10 cellular contexts compared by ENCODE assay signal in the genomic region with DNA sequence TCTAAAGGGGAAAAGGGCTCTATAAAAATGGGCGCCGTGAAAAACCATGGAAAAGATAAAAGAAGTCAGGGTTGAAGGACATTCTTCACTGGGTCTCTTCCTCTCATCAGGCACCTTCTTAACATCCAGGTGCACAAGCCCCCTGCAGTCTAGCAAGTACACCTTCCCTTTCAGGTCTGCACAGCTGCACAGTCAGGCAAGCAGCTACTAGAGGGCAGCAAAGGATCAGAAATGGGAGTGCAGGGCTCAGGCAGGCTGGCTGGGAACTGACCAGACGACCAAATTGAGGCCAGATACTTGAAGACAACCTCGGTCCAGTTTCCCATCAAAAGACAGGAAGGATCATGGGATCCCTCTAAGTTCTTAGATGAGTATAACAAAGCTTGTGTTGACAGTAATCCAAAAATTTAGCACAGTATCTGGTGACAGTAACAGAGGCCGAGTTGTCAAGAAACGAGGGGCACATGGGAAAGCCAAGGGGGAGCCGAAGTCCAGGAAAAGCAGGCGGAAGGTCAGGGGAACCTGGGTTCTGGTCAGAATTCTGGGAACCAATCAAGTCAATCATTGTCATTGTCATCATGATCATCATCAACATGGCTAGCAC. TPM values are rescaled to one million over a fixed set of nuclear protein-coding genes. Genes with fewer than 3 reads are reported as not detected.
A peak's percentile ranks its signal among the peaks of the same experiment; 100 is the strongest.
DNase-seq lines count a peak whose midpoint lies in the region; ATAC-seq, FAIRE-seq and TF ChIP-seq lines count a peak whose summit lies in the region.
"Had no signal": no experiment of that assay in that cellular context is flagged by ENCODE, and none has a peak within 500 bp of the region (broad histone marks: within the 10 kb centered on the region; RNA-seq: fewer than 3 reads in every experiment).

No MANE protein-coding gene starts in this region.

- H3K36me3 ChIP-seq in OCI-LY7 (ENCODE audit: insufficient read depth, low read length) = no peaks in the 10 kb centered on the region
- no peaks in the 10 kb centered on the region for H3K36me3 ChIP-seq in K562 (ENCODE audit: control insufficient read depth, insufficient read depth, low read length)
- H3K36me3 ChIP-seq in kidney (ENCODE audit: control insufficient read depth in 1 of 2, insufficient read depth in 2 of 2, low read length in 2 of 2) = no peaks in the 10 kb centered on the region
- H3K36me3 ChIP-seq: SJSA1 had no signal

- peaks cover 0 to 1% of the 10 kb centered on the region in 2 experiments; a peak in 1 of 5 replicates for H3K27me3 ChIP-seq in K562 (ENCODE audit: control insufficient read depth in 2 of 2, insufficient read depth in 2 of 2, low read length in 2 of 2)

- H3K79me2 ChIP-seq in OCI-LY7 (ENCODE audit: insufficient read depth, low read depth, low read length) (no peaks in the 10 kb centered on the region), K562 (ENCODE audit: control insufficient read depth, insufficient read depth, low read length) (no peaks in the 10 kb centered on the region)

- H4K20me1 ChIP-seq in OCI-LY7 (ENCODE audit: insufficient read depth, low read length) = no peaks in the 10 kb centered on the region
- no peaks in the 10 kb centered on the region for H4K20me1 ChIP-seq in K562 (replicated peaks; ENCODE audit: control insufficient read depth, insufficient read depth, low read length)

- no peaks in the 10 kb centered on the region for H3K9me1 ChIP-seq in K562 (ENCODE audit: control insufficient read depth, insufficient read depth, low read length)

- H3K27ac ChIP-seq in OCI-LY7 (ENCODE audit: low read depth, low read length, poor library complexity, severe bottlenecking) (peak overlapping the region; percentile 0), K562 (ENCODE audit: extremely low read depth, low read depth, low read length) (no peak overlapping the region), kidney (ENCODE audit: low read depth in 2 of 2, low read length in 2 of 2) (no peak overlapping the region)
- H3K27ac ChIP-seq: SJSA1 had no signal

- peak overlapping the region; percentile 36 for H3K4me2 ChIP-seq in OCI-LY7 (ENCODE audit: low read length)
- H3K4me2 ChIP-seq in K562 (ENCODE audit: insufficient read depth, low read length) = no peak overlapping the region

- intact Hi-C loops in OCI-LY7 (cut with micrococcal nuclease; ENCODE audit: unreplicated experiment) (loop anchor here (1.0 to 2.0 kb wide), 2 partner anchors 72 to 172 kb away; no protein-coding TSS in a partner anchor), K562 (cut with micrococcal nuclease) (loop anchor here (2.0 to 10.0 kb wide), 2 partner anchors 172 to 334 kb away; no protein-coding TSS in a partner anchor), kidney (cut with DNase I) (no loop called here)

- H3K4me1 ChIP-seq in OCI-LY7 (ENCODE audit: insufficient read depth, low read length, poor library complexity, severe bottlenecking) (peaks cover 68% of the 10 kb centered on the region), K562 (replicated peaks in 1 of 2; ENCODE audit: control insufficient read depth in 2 of 2, insufficient read depth in 2 of 2, low read length in 2 of 2) (no peaks in the 10 kb centered on the region), kidney (ENCODE audit: control insufficient read depth in 1 of 2, insufficient read depth in 1 of 2, low read depth in 1 of 2, low read length in 2 of 2) (no peaks in the 10 kb centered on the region)
- H3K4me1 ChIP-seq: SJSA1 had no signal

- DNase-seq in D721Med (ENCODE audit: insufficient read length, low spot score) = no peak
- peak; percentile 44 for DNase-seq in HuH-7 (ENCODE audit: low spot score)
- peak; percentile 90 for DNase-seq in OCI-LY7 (ENCODE audit: low spot score)
- DNase-seq in K562 (ENCODE audit: extremely low read depth in 1 of 4, low spot score in 3 of 4) = peak in 3 of 4 experiments; percentile 9 to 56 (median 41)
- no peak for DNase-seq in kidney
- DNase-seq in activated CD4-positive, CD25-positive, alpha-beta regulatory T cell treated with anti-CD3 and anti-CD28 coated beads, Interleukin-2, amount 50 U/mL, for 72 hours = no peak

- peak; percentile 40 to 63 for TF ChIP-seq RAD21 in K562 (CRISPR knock-in tag; conservative IDR thresholded peaks at IDR 0.05 in 1 of 2, IDR thresholded peaks at IDR 0.05 in 1 of 2)

- H3K4me1 Mint-ChIP-seq in stimulated activated naive CD8-positive, alpha-beta T cell treated with anti-CD3 and anti-CD28 coated beads, Interleukin-15, Interleukin-2, amounts not matched to agents 100 ng/mL and 50 ng/mL, for 24 hours (ENCODE audit: low read depth) = peaks cover 8% of the 10 kb centered on the region

- no peak for FAIRE-seq in D721Med (lab: Jason Lieb, UNC)
- peak; percentile 75 for FAIRE-seq in K562 (lab: Jason Lieb, UNC)
- FAIRE-seq in kidney (lab: Jason Lieb, UNC) = no peak

- no peaks in the 10 kb centered on the region for H3K9me3 Mint-ChIP-seq in stimulated activated naive CD8-positive, alpha-beta T cell treated with anti-CD3 and anti-CD28 coated beads, Interleukin-15, Interleukin-2, amounts not matched to agents 100 ng/mL and 50 ng/mL, for 24 hours
- H3K9me3 Mint-ChIP-seq: natural killer cell treated with Interleukin-12 subunit alpha and Interleukin-12 subunit beta and Interleukin-15 and Interleukin-18, amount 100 ng/mL, for 72 hours had no signal

- BruUV-seq in OCI-LY7 (replicated peaks; lab: Mats Ljungman, UMichigan) (no TSS peak), K562 (replicated peaks; lab: Mats Ljungman, UMichigan) (no TSS peak)

- no peak for TF ChIP-seq POLR2A in K562 (conservative IDR thresholded peaks at IDR 0.05)

- H3K36me3 Mint-ChIP-seq in stimulated activated naive CD8-positive, alpha-beta T cell treated with anti-CD3 and anti-CD28 coated beads, Interleukin-15, Interleukin-2, amounts not matched to agents 100 ng/mL and 50 ng/mL, for 24 hours (ENCODE audit: low read depth) = no peaks in the 10 kb centered on the region
- H3K36me3 Mint-ChIP-seq: natural killer cell treated with Interleukin-12 subunit alpha and Interleukin-12 subunit beta and Interleukin-15 and Interleukin-18, amount 100 ng/mL, for 72 hours had no signal

- H2AFZ ChIP-seq in OCI-LY7 (ENCODE audit: low read length) = peak overlapping the region; percentile 44; the same call in 1 of the 2 replicates
- no peak overlapping the region for H2AFZ ChIP-seq in K562 (ENCODE audit: low read depth, low read length)

- H3K9me2 ChIP-seq in OCI-LY7 (ENCODE audit: insufficient read depth, low read length) = no peaks in the 10 kb centered on the region

- H3K9me3 ChIP-seq in OCI-LY7 (ENCODE audit: low read length) (no peaks in the 10 kb centered on the region), K562 (replicated peaks; ENCODE audit: control insufficient read depth, insufficient read depth, low read depth, low read length) (no peaks in the 10 kb centered on the region), kidney (ENCODE audit: control insufficient read depth in 1 of 2, low read length in 2 of 2) (no peaks in the 10 kb centered on the region)
- H3K9me3 ChIP-seq: SJSA1 had no signal

- in situ Hi-C loops in K562 (cut with MboI) = no loop called here

- ATAC-seq in GM19455 (IDR thresholded peaks at IDR 0.05; ENCODE audit: unreplicated experiment) = peak; percentile 67
- peak; percentile 94 for ATAC-seq in K562

- H3K27me3 Mint-ChIP-seq in stimulated activated naive CD8-positive, alpha-beta T cell treated with anti-CD3 and anti-CD28 coated beads, Interleukin-15, Interleukin-2, amounts not matched to agents 100 ng/mL and 50 ng/mL, for 24 hours = no peaks in the 10 kb centered on the region

- no peak overlapping the region for H3K4me3 Mint-ChIP-seq in stimulated activated naive CD8-positive, alpha-beta T cell treated with anti-CD3 and anti-CD28 coated beads, Interleukin-15, Interleukin-2, amounts not matched to agents 100 ng/mL and 50 ng/mL, for 24 hours
- H3K4me3 Mint-ChIP-seq: natural killer cell treated with Interleukin-12 subunit alpha and Interleukin-12 subunit beta and Interleukin-15 and Interleukin-18, amount 100 ng/mL, for 72 hours had no signal

- POLR2A ChIA-PET in OCI-LY7 (lab: Charles Lee) (no interaction called here), K562 (lab: Yijun Ruan, JAX) (no interaction called here)

- 0% methylated on average over 8 of the region's 8 CpGs for WGBS in K562 (ENCODE audit: insufficient coverage, low coverage, missing lambda C conversion rate)

- H3K4me3 ChIP-seq in OCI-LY7 (ENCODE audit: low read depth, low read length, poor library complexity, severe bottlenecking) (no peak overlapping the region), K562 (no peak overlapping the region), kidney (ENCODE audit: low read length in 2 of 2) (no peak overlapping the region)
- H3K4me3 ChIP-seq: SJSA1 had no signal

- no peak for TF ChIP-seq EP300 in K562 (IDR thresholded peaks at IDR 0.05; ENCODE audit: low read length)

- peak overlapping the region; percentile 15 for H3K27ac Mint-ChIP-seq in stimulated activated naive CD8-positive, alpha-beta T cell treated with anti-CD3 and anti-CD28 coated beads, Interleukin-15, Interleukin-2, amounts not matched to agents 100 ng/mL and 50 ng/mL, for 24 hours
- H3K27ac Mint-ChIP-seq: natural killer cell treated with Interleukin-12 subunit alpha and Interleukin-12 subunit beta and Interleukin-15 and Interleukin-18, amount 100 ng/mL, for 72 hours had no signal

- no peak overlapping the region for H3K9ac ChIP-seq in K562 (ENCODE audit: insufficient read depth in 1 of 2, low read depth in 2 of 2, low read length in 2 of 2)
- H3K9ac ChIP-seq in kidney (ENCODE audit: low read length in 2 of 2) = no peak overlapping the region

- CTCF ChIA-PET in OCI-LY7 (lab: Charles Lee; ENCODE audit: unreplicated experiment) = no interaction called here
- CTCF ChIA-PET in K562 (lab: Yijun Ruan, JAX; ENCODE audit: low intra/inter-chr PET ratio) = interaction anchor here (0.7 kb wide), 3 partner anchors 182 to 377 kb away, joined by 3 to 4 read pairs (median 3); no protein-coding TSS in a partner anchor

- TF ChIP-seq CTCF in D721Med (IDR thresholded peaks at IDR 0.05; ENCODE audit: insufficient read depth, missing control alignments) = peak; percentile 67
- TF ChIP-seq CTCF in OCI-LY7 (conservative IDR thresholded peaks at IDR 0.05; ENCODE audit: low read length) = peak; percentile 95
- TF ChIP-seq CTCF in K562 (IDR thresholded peaks at IDR 0.05 in 2 of 3, conservative IDR thresholded peaks at IDR 0.05 in 1 of 3; ENCODE audit: insufficient read depth in 2 of 3, low read depth in 1 of 3, low read length in 3 of 3) = peak; percentile 64 to 75 (median 69)
- TF ChIP-seq CTCF in kidney (IDR thresholded peaks at IDR 0.05; ENCODE audit: borderline replicate concordance, extremely low read depth, insufficient read depth) = peak; percentile 73

RNA-seq across cellular contexts. Expression of a gene that starts 10.1 kb away (rescaled TPM):
- total RNA-seq in OCI-LY7 (2014; rRNA removed; shearing (Covaris generic)) = 0.70 and 7.6 TPM in 2 replicates
- 1.9 and 4.1 TPM in 2 replicates for total RNA-seq in OCI-LY7 (2022)
- 2.1 and 5.4 TPM in 2 replicates for total RNA-seq in K562 (2011; cell fraction: chromatin; rRNA removed; ENCODE audit: low replicate concordance)
- total RNA-seq in K562 (2011; cell fraction: nucleolus; rRNA removed) = 1.3 and 1.7 TPM in 2 replicates
- total RNA-seq in K562 (2011; cell fraction: nucleoplasm; rRNA removed) = 1.6 and 2.0 TPM in 2 replicates
- 0.82 and 1.4 TPM in 2 replicates for total RNA-seq in K562 (2014; rRNA removed)
- total RNA-seq in K562 (2014; rRNA removed; fragmentation: Illumina TruSeq; extraction: Trizol) = 0.54 and 1.2 TPM in 2 replicates
- 0.62 and 1.9 TPM in 2 replicates for total RNA-seq in K562 (2015; rRNA removed; fragmentation: Illumina TruSeq; extraction: Trizol)
- total RNA-seq in K562 (2021) = 0.75 and 1.1 TPM in 2 replicates
- polyA plus RNA-seq in K562 (2011; rRNA removed) = 0.11 and 0.45 TPM in 2 replicates
- 0.13 TPM in 1 of 2 replicates, not detected in the other for polyA plus RNA-seq in K562 (2011; cell fraction: cytosol; rRNA removed)
- polyA plus RNA-seq in K562 (2011; cell fraction: nucleus; rRNA removed) = 0.04 and 0.18 TPM in 2 replicates
- 0.17 and 0.25 TPM in 2 replicates for polyA plus RNA-seq in K562 (2012)
- polyA plus RNA-seq in K562 (2014; fragmentation: Illumina TruSeq; extraction: Trizol) = 0.28 and 1.6 TPM in 2 replicates
- under 1 TPM; 0.31 to 0.41 TPM for polyA plus RNA-seq in K562 (2014; fragmentation: Nextera tagmentation; extraction: Ambion mirVana)
- 0.36 and 0.67 TPM in 2 replicates for polyA plus RNA-seq in K562 (2014; rRNA removed)
- polyA minus RNA-seq in K562 (2011; rRNA and poly(A)+ RNA removed) = 2.5 TPM in 1 of 2 replicates, not detected in the other
- not detected in 2 replicates for polyA minus RNA-seq in K562 (2011; cell fraction: cytosol; rRNA and poly(A)+ RNA removed)
- polyA minus RNA-seq in K562 (2011; cell fraction: nucleus; rRNA and poly(A)+ RNA removed) = 0.40 TPM in 1 of 2 replicates, not detected in the other
- 18.4 TPM for total RNA-seq in kidney
- 3.9 TPM for polyA plus RNA-seq in kidney (ENCODE audit: insufficient read depth, low read depth, low replicate concordance)

Comparison
In these comparisons a context has a peak if more than half of its experiments do, and no peak if none do; other contexts are left out.
1. DNase-seq: peak in HuH-7 (single experiment), OCI-LY7 (single experiment) and K562 (3 of 4); none in D721Med (single experiment), kidney (single experiment) and activated CD4-positive, CD25-positive, alpha-beta regulatory T cell treated with anti-CD3 and anti-CD28 coated beads, Interleukin-2, amount 50 U/mL, for 72 hours (single experiment).
2. Peak in every context shown above with its lines, with median percentiles within 50 percentile points of each other: CTCF ChIP-seq.